ENCODE assay signal across 8 cellular contexts in genomic region chr2:85769236-85769986, GRCh38.
DNase-seq lines count a peak whose midpoint lies in the region; ATAC-seq and TF ChIP-seq lines count a peak whose summit lies in the region.

No MANE protein-coding gene starts in this region.

- no peaks in the 10 kb centered on the region for H3K9me3 ChIP-seq in OCI-LY1 (ENCODE audit: low read length)

- DNase-seq in GM12864 (ENCODE audit: low read depth): no peak
- no peak for DNase-seq in foreskin fibroblast
- no peak for DNase-seq in GM13976 (ENCODE audit: low spot score)
- no peak for DNase-seq in GM19240 (ENCODE audit: insufficient read length, low spot score)
- no peak for DNase-seq in activated T-cell treated with anti-CD3 and anti-CD28 coated beads for 4 hours

- H3K4me3 ChIP-seq in GM12864 (ENCODE audit: low read depth, low read length) (no peak overlapping the region), OCI-LY1 (ENCODE audit: low read depth, low read length, poor library complexity, severe bottlenecking) (no peak overlapping the region), foreskin fibroblast (ENCODE audit: low read depth in 1 of 2, low read length in 2 of 2) (no peak overlapping the region)

- in situ Hi-C loops in GM13976 (cut with MboI; ENCODE audit: low sequenced_read_pairs, unreplicated experiment): no loop called here

- H3K27me3 ChIP-seq in OCI-LY1 (ENCODE audit: insufficient read depth, low read length): peaks cover 27% of the 10 kb centered on the region

- no peaks in the 10 kb centered on the region for H3K79me2 ChIP-seq in OCI-LY1 (ENCODE audit: insufficient read depth, low read length)

- H4K20me1 ChIP-seq in OCI-LY1 (ENCODE audit: insufficient read depth, low read length): no peaks in the 10 kb centered on the region

- no peak for ATAC-seq in GM19351 (IDR thresholded peaks at IDR 0.05; ENCODE audit: unreplicated experiment)

- TF ChIP-seq CTCF in 22Rv1 (IDR thresholded peaks at IDR 0.05) (peak; percentile 28; the same call in 1 of the 2 replicates), GM12864 (IDR thresholded peaks at IDR 0.05; ENCODE audit: low read depth, low read length, missing control alignments) (peak; percentile 45), OCI-LY1 (IDR thresholded peaks at IDR 0.05; ENCODE audit: low read length) (peak; percentile 34), foreskin fibroblast (IDR thresholded peaks at IDR 0.05; ENCODE audit: low read depth, low read length) (peak; percentile 13), GM13976 (IDR thresholded peaks at IDR 0.05; ENCODE audit: borderline replicate concordance, control extremely low read depth, extremely low read depth, insufficient read depth, missing control alignments) (no peak)

- H3K4me1 ChIP-seq in OCI-LY1 (ENCODE audit: insufficient read depth, low read length, severe bottlenecking): no peaks in the 10 kb centered on the region

- H3K27ac ChIP-seq in 22Rv1 (peak overlapping the region; percentile 48), OCI-LY1 (ENCODE audit: low read depth, low read length, poor library complexity, severe bottlenecking) (no peak overlapping the region)

- H3K4me2 ChIP-seq in OCI-LY1 (ENCODE audit: low read length): no peak overlapping the region

- no peak overlapping the region for H3K9ac ChIP-seq in OCI-LY1 (ENCODE audit: low read length)

- no peaks in the 10 kb centered on the region for H3K36me3 ChIP-seq in OCI-LY1 (ENCODE audit: insufficient read depth, low read length)

- H3K9me2 ChIP-seq in OCI-LY1 (ENCODE audit: low read depth, low read length): no peaks in the 10 kb centered on the region

- H3F3A ChIP-seq in OCI-LY1 (ENCODE audit: insufficient read depth, low read length): no peaks in the 10 kb centered on the region

- no peak overlapping the region for H2AFZ ChIP-seq in OCI-LY1 (ENCODE audit: low read length)
